28 cellular contexts compared by ENCODE assay signal in genomic region chr12:107244584-107244983, GRCh38.
"Had no signal": no experiment of that assay in that cellular context is flagged by ENCODE, and none has a peak within 500 bp of the region (broad histone marks: within the 10 kb centered on the region; RNA-seq: fewer than 3 reads in every experiment).

No MANE protein-coding gene starts in this region.

- H3K4me3 ChIP-seq: ascending aorta had no signal

- H3K36me3 ChIP-seq: ascending aorta had no signal

- H3K27me3 ChIP-seq: ascending aorta had no signal

- DNase-seq: activated B cell treated with CpG ODN at 0.5 μM for 24 hours; activated CD4-positive, alpha-beta memory T cell treated with anti-CD3 and anti-CD28 coated beads for 36 hours; activated CD4-positive, alpha-beta T cell treated with anti-CD3 and anti-CD28 coated beads for 4 hours; activated CD4-positive, alpha-beta T cell treated with anti-CD3 and anti-CD28 coated beads, Interleukin-2, amount 10 ng/mL, durations not matched to agents 24 days and 14 days; activated CD4-positive, alpha-beta T cell treated with anti-CD3 and anti-CD28 coated beads, Interleukin-2, amount 50 U/mL, for 1 hour; activated CD4-positive, alpha-beta T cell treated with anti-CD3 and anti-CD28 coated beads, Interleukin-2, amount 50 U/mL, for 4 hours; activated CD4-positive, CD25-positive, alpha-beta regulatory T cell treated with anti-CD3 and anti-CD28 coated beads, Interleukin-2, amount 50 U/mL, for 72 hours; activated CD8-positive, alpha-beta memory T cell treated with anti-CD3 and anti-CD28 coated beads, Interleukin-2, amount 50 U/mL, for 4 hours; activated CD8-positive, alpha-beta T cell treated with anti-CD3 and anti-CD28 coated beads for 36 hours; activated effector memory CD4-positive, alpha-beta T cell treated with anti-CD3 and anti-CD28 coated beads, Interleukin-2, amount 50 U/mL, for 16 hours; activated gamma-delta T cell treated with Interleukin-2 at 50 U/mL for 16 hours; activated naive CD4-positive, alpha-beta T cell; activated naive CD4-positive, alpha-beta T cell treated with anti-CD3 and anti-CD28 coated beads for 36 hours; activated naive CD8-positive, alpha-beta T cell treated with anti-CD3 and anti-CD28 coated beads, Interleukin-2, amount 10 ng/mL, durations not matched to agents 7 days and 5 days; activated naive CD8-positive, alpha-beta T cell treated with anti-CD3 and anti-CD28 coated beads, Interleukin-2, amount 50 U/mL, for 24 hours; activated T-cell treated with anti-CD3 and anti-CD28 coated beads for 4 hours; activated T-cell treated with anti-CD3 and anti-CD28 coated beads, Interleukin-2, amount 50 U/mL, for 1 hour; activated T-cell treated with anti-CD3 and anti-CD28 coated beads, Interleukin-2, amount 50 U/mL, for 4 hours; activated T-cell treated with anti-CD3 and anti-CD28 coated beads, Interleukin-2, amount 50 U/mL, for 72 hours; amygdala; anterior cingulate cortex; central memory CD4-positive, alpha-beta T cell; T-cell; T-helper 17 cell; T1000 had no signal

- H3K27ac ChIP-seq: ascending aorta, VCaP had no signal

- FAIRE-seq: TTC549 had no signal
